Comparison of ENCODE assay signal across 15 cellular contexts in the genomic region with DNA sequence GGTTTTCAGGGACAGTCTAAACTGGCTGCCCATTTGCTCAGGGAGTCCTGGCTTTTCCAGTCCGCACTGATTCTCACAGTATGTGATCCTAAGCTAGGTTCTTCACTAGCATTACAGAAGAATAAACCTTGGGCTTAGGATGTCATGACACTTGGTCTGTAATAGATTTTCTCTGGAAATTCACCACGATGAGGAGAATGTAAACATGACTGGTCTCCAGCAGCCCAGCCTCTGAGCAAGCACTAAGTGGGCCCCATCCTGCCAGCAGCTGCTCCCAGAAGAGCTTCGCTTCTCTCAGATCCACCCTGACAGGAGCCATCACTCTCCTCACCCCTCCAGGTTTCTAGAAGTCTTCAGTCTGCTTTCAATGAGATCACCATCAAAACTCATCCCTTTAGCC.
A peak's percentile ranks its signal among the peaks of the same experiment; 100 is the strongest.
DNase-seq lines count a peak whose midpoint lies in the region; ATAC-seq lines count a peak whose summit lies in the region.
"Had no signal": no experiment of that assay in that cellular context is flagged by ENCODE, and none has a peak within 500 bp of the region (broad histone marks: within the 10 kb centered on the region; RNA-seq: fewer than 3 reads in every experiment).

No MANE protein-coding gene starts in this region.

- H3K4me3 ChIP-seq in CD8-positive, alpha-beta memory T cell (ENCODE audit: low read length): no peak overlapping the region
- H3K4me3 ChIP-seq: SJCRH30 had no signal

- H3K9me3 Mint-ChIP-seq in activated naive CD4-positive, alpha-beta T cell treated with anti-CD3 and anti-CD28 coated beads, Interleukin-2, amount 50 U/mL, for 24 hours: no peaks in the 10 kb centered on the region
- H3K9me3 Mint-ChIP-seq in activated naive CD4-positive, alpha-beta T cell treated with anti-CD3 and anti-CD28 coated beads for 36 hours: no peaks in the 10 kb centered on the region
- H3K9me3 Mint-ChIP-seq in activated naive CD8-positive, alpha-beta T cell treated with anti-CD3 and anti-CD28 coated beads for 36 hours: no peaks in the 10 kb centered on the region
- no peaks in the 10 kb centered on the region for H3K9me3 Mint-ChIP-seq in CD8-positive, alpha-beta memory T cell
- H3K9me3 Mint-ChIP-seq: CD8-positive, alpha-beta T cell had no signal

- no peak overlapping the region for H3K4me3 Mint-ChIP-seq in activated naive CD4-positive, alpha-beta T cell treated with anti-CD3 and anti-CD28 coated beads, Interleukin-2, amount 50 U/mL, for 24 hours
- no peak overlapping the region for H3K4me3 Mint-ChIP-seq in activated naive CD4-positive, alpha-beta T cell treated with anti-CD3 and anti-CD28 coated beads for 36 hours
- H3K4me3 Mint-ChIP-seq in activated naive CD8-positive, alpha-beta T cell treated with anti-CD3 and anti-CD28 coated beads for 36 hours: no peak overlapping the region
- H3K4me3 Mint-ChIP-seq in T-helper 17 cell: no peak overlapping the region
- H3K4me3 Mint-ChIP-seq in CD8-positive, alpha-beta memory T cell: no peak overlapping the region
- H3K4me3 Mint-ChIP-seq: CD8-positive, alpha-beta T cell had no signal

- no peak for DNase-seq in activated naive CD4-positive, alpha-beta T cell treated with anti-CD3 and anti-CD28 coated beads for 36 hours
- no peak for DNase-seq in activated naive CD8-positive, alpha-beta T cell treated with anti-CD3 and anti-CD28 coated beads for 36 hours
- no peak for DNase-seq in DMS 273 treated with DMSO at 0.1 percent for 48 hours (lab: John Stamatoyannopoulos, UW)
- no peak for DNase-seq in T-helper 17 cell
- no peak for DNase-seq in CD8-positive, alpha-beta memory T cell
- DNase-seq: BE2C; CD8-positive, alpha-beta T cell; IMR-90; Kasumi-1; NCI-H1105 treated with DMSO at 0.1 percent for 48 hours; NCI-H187; SJCRH30 had no signal

- H3K4me1 ChIP-seq in CD8-positive, alpha-beta memory T cell (ENCODE audit: insufficient read depth, low read length): no peaks in the 10 kb centered on the region
- H3K4me1 ChIP-seq: BE2C, SJCRH30 had no signal

- H3K36me3 Mint-ChIP-seq in activated naive CD4-positive, alpha-beta T cell treated with anti-CD3 and anti-CD28 coated beads, Interleukin-2, amount 50 U/mL, for 24 hours: peaks cover 1% of the 10 kb centered on the region
- H3K36me3 Mint-ChIP-seq in activated naive CD4-positive, alpha-beta T cell treated with anti-CD3 and anti-CD28 coated beads for 36 hours (ENCODE audit: low read depth): no peaks in the 10 kb centered on the region
- H3K36me3 Mint-ChIP-seq in activated naive CD8-positive, alpha-beta T cell treated with anti-CD3 and anti-CD28 coated beads for 36 hours: peaks cover 2% of the 10 kb centered on the region
- peaks cover 2% of the 10 kb centered on the region for H3K36me3 Mint-ChIP-seq in T-helper 17 cell (ENCODE audit: low read depth)
- no peaks in the 10 kb centered on the region for H3K36me3 Mint-ChIP-seq in CD8-positive, alpha-beta memory T cell
- H3K36me3 Mint-ChIP-seq: CD8-positive, alpha-beta T cell had no signal

- peaks cover 46% of the 10 kb centered on the region for H3K4me1 Mint-ChIP-seq in activated naive CD4-positive, alpha-beta T cell treated with anti-CD3 and anti-CD28 coated beads, Interleukin-2, amount 50 U/mL, for 24 hours
- H3K4me1 Mint-ChIP-seq in activated naive CD4-positive, alpha-beta T cell treated with anti-CD3 and anti-CD28 coated beads for 36 hours (ENCODE audit: low read depth): peaks cover 33% of the 10 kb centered on the region
- peaks cover 36% of the 10 kb centered on the region for H3K4me1 Mint-ChIP-seq in activated naive CD8-positive, alpha-beta T cell treated with anti-CD3 and anti-CD28 coated beads for 36 hours
- peaks cover 15% of the 10 kb centered on the region for H3K4me1 Mint-ChIP-seq in T-helper 17 cell
- peaks cover 0 to 6% (median 0%) of the 10 kb centered on the region in 3 donors for H3K4me1 Mint-ChIP-seq in CD8-positive, alpha-beta memory T cell

- ATAC-seq in HG03196 (IDR thresholded peaks at IDR 0.05; ENCODE audit: unreplicated experiment): peak; percentile 8
- ATAC-seq in T-helper 17 cell: no peak

- POLR2A ChIA-PET in CD8-positive, alpha-beta memory T cell (lab: Charles Lee): no interaction called here

- H3K27me3 Mint-ChIP-seq in activated naive CD4-positive, alpha-beta T cell treated with anti-CD3 and anti-CD28 coated beads, Interleukin-2, amount 50 U/mL, for 24 hours: no peaks in the 10 kb centered on the region
- H3K27me3 Mint-ChIP-seq in activated naive CD4-positive, alpha-beta T cell treated with anti-CD3 and anti-CD28 coated beads for 36 hours (ENCODE audit: low read depth): no peaks in the 10 kb centered on the region
- H3K27me3 Mint-ChIP-seq in activated naive CD8-positive, alpha-beta T cell treated with anti-CD3 and anti-CD28 coated beads for 36 hours: peaks cover 4% of the 10 kb centered on the region
- H3K27me3 Mint-ChIP-seq in T-helper 17 cell: peaks cover 45% of the 10 kb centered on the region
- peaks cover 12 to 19% of the 10 kb centered on the region in 2 donors for H3K27me3 Mint-ChIP-seq in CD8-positive, alpha-beta memory T cell

- H3K27ac Mint-ChIP-seq in activated naive CD4-positive, alpha-beta T cell treated with anti-CD3 and anti-CD28 coated beads, Interleukin-2, amount 50 U/mL, for 24 hours: peak overlapping the region; percentile 91
- no peak overlapping the region for H3K27ac Mint-ChIP-seq in activated naive CD4-positive, alpha-beta T cell treated with anti-CD3 and anti-CD28 coated beads for 36 hours
- H3K27ac Mint-ChIP-seq in activated naive CD8-positive, alpha-beta T cell treated with anti-CD3 and anti-CD28 coated beads for 36 hours: peak overlapping the region; percentile 72
- no peak overlapping the region for H3K27ac Mint-ChIP-seq in T-helper 17 cell
- no peak overlapping the region for H3K27ac Mint-ChIP-seq in CD8-positive, alpha-beta memory T cell
- H3K27ac Mint-ChIP-seq: CD8-positive, alpha-beta T cell had no signal

- no peak overlapping the region for H3K27ac ChIP-seq in CD8-positive, alpha-beta memory T cell (ENCODE audit: low read depth, low read length)
- H3K27ac ChIP-seq: RWPE1, SJCRH30 had no signal

- intact Hi-C loops in activated naive CD4-positive, alpha-beta T cell treated with anti-CD3 and anti-CD28 coated beads for 36 hours (cut with micrococcal nuclease): loop anchor here (1.0 to 10.0 kb wide), 6 partner anchors 40 to 927 kb away; partner anchors contain the start of gene FIGNL1

- no peaks in the 10 kb centered on the region for H3K9me3 ChIP-seq in T-helper 17 cell (ENCODE audit: control insufficient read depth, low read length, poor library complexity, severe bottlenecking)
- no peaks in the 10 kb centered on the region for H3K9me3 ChIP-seq in CD8-positive, alpha-beta memory T cell (ENCODE audit: low read length)
- H3K9me3 ChIP-seq: BE2C, SJCRH30 had no signal

- no peaks in the 10 kb centered on the region for H3K36me3 ChIP-seq in CD8-positive, alpha-beta memory T cell (ENCODE audit: insufficient read depth, low read length)
- H3K36me3 ChIP-seq: BE2C, SJCRH30 had no signal

- CTCF ChIA-PET in activated naive CD4-positive, alpha-beta T cell treated with anti-CD3 and anti-CD28 coated beads for 36 hours (lab: Charles Lee): interaction anchor here (1.0 to 2.5 kb wide), 3 partner anchors 9 to 221 kb away, joined by 4 to 11 read pairs (median 5); no protein-coding TSS in a partner anchor
- CTCF ChIA-PET in CD8-positive, alpha-beta memory T cell (lab: Charles Lee): interaction anchor here (0.6 to 2.2 kb wide), 3 partner anchors 9 to 221 kb away, joined by 3 to 6 read pairs (median 3); no protein-coding TSS in a partner anchor

- H3K27me3 ChIP-seq in CD8-positive, alpha-beta memory T cell (ENCODE audit: insufficient read depth, low read length, poor library complexity, severe bottlenecking): no peaks in the 10 kb centered on the region

Comparison
In these comparisons a context has a peak if more than half of its experiments do, and no peak if none do; other contexts are left out.
1. H3K27ac Mint-ChIP-seq: peak in activated naive CD4-positive, alpha-beta T cell treated with anti-CD3 and anti-CD28 coated beads, Interleukin-2, amount 50 U/mL, for 24 hours (single experiment) and activated naive CD8-positive, alpha-beta T cell treated with anti-CD3 and anti-CD28 coated beads for 36 hours (single experiment); none in activated naive CD4-positive, alpha-beta T cell treated with anti-CD3 and anti-CD28 coated beads for 36 hours (single experiment), T-helper 17 cell (single experiment) and CD8-positive, alpha-beta memory T cell (0 of 8).